ENCODE assay signal across 15 cellular contexts in the genomic region with DNA sequence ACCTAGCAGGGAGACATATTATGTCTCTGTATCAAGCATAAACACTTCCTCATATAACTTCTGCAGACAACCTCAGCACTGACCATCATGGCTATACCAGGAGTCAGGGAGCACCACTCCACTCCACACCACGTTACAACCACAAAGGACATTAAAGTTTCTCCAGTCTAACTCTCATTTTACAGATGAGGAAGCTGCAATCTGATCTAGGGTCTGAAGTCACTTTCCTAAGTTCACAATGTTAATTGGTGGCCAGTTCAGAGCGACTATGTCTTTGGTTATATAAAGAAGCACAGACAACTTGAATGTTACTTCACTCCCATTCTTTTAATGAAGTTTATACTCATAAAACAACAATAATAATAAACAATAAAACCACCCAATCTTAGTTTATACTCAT.
DNase-seq lines count a peak whose midpoint lies in the region; ATAC-seq and TF ChIP-seq lines count a peak whose summit lies in the region.
"Had no signal": no experiment of that assay in that cellular context is flagged by ENCODE, and none has a peak within 500 bp of the region (broad histone marks: within the 10 kb centered on the region; RNA-seq: fewer than 3 reads in every experiment).

No MANE protein-coding gene starts in this region.

- H3K27me3 ChIP-seq in Loucy (ENCODE audit: insufficient read depth, low read length, poor library complexity, severe bottlenecking), result no peaks in the 10 kb centered on the region
- H3K27me3 ChIP-seq in body of pancreas, result no peaks in the 10 kb centered on the region
- H3K27me3 ChIP-seq: BLaER1 had no signal

- H3F3A ChIP-seq in Loucy (ENCODE audit: low read depth), result no peaks in the 10 kb centered on the region

- no peak for ATAC-seq in body of pancreas

- intact Hi-C loops in body of pancreas (cut with DNase I), result no loop called here

- H3K9ac ChIP-seq in Loucy (ENCODE audit: low read depth, low read length, poor library complexity, severe bottlenecking), result no peak overlapping the region
- H3K9ac ChIP-seq: BLaER1 had no signal

- no peaks in the 10 kb centered on the region for H4K20me1 ChIP-seq in Loucy (ENCODE audit: insufficient read depth, low read length, poor library complexity, severe bottlenecking)
- H4K20me1 ChIP-seq: BLaER1 had no signal

- TF ChIP-seq CTCF in Loucy (conservative IDR thresholded peaks at IDR 0.05; ENCODE audit: low read length) (no peak), body of pancreas (IDR thresholded peaks at IDR 0.05) (no peak)

- H3K9me2 ChIP-seq in Loucy (replicated peaks; ENCODE audit: low read depth, low read length), result no peaks in the 10 kb centered on the region

- TF ChIP-seq POLR2A in body of pancreas (IDR thresholded peaks at IDR 0.05), result no peak

- H3K9me3 ChIP-seq in Loucy (ENCODE audit: insufficient read depth, low read depth, low read length) (no peaks in the 10 kb centered on the region), body of pancreas (no peaks in the 10 kb centered on the region)
- H3K9me3 ChIP-seq: BLaER1 had no signal

- H3K4me2 ChIP-seq in Loucy (ENCODE audit: low read depth, low read length, poor library complexity, severe bottlenecking), result no peak overlapping the region
- H3K4me2 ChIP-seq: BLaER1 had no signal

- H3K27ac ChIP-seq in body of pancreas, result no peak overlapping the region
- H3K27ac ChIP-seq: BLaER1 had no signal

- H3K4me3 ChIP-seq in Loucy (ENCODE audit: low read length, poor library complexity, severe bottlenecking), result no peak overlapping the region
- H3K4me3 ChIP-seq in body of pancreas, result no peak overlapping the region
- H3K4me3 ChIP-seq: BLaER1 had no signal

- H3K36me3 ChIP-seq in Loucy (ENCODE audit: insufficient read depth, low read length) (no peaks in the 10 kb centered on the region), body of pancreas (replicated peaks in 1 of 2; ENCODE audit: insufficient read depth in 1 of 2, low read depth in 2 of 2) (no peaks in the 10 kb centered on the region)
- H3K36me3 ChIP-seq: BLaER1 had no signal

- no peaks in the 10 kb centered on the region for H3K79me2 ChIP-seq in Loucy (ENCODE audit: insufficient read depth, low read length)

- peaks cover 19% of the 10 kb centered on the region for H3K4me1 ChIP-seq in Loucy (ENCODE audit: insufficient read depth, low read length, poor library complexity, severe bottlenecking)
- no peaks in the 10 kb centered on the region for H3K4me1 ChIP-seq in body of pancreas
- H3K4me1 ChIP-seq: BLaER1 had no signal

- DNase-seq in H4 (ENCODE audit: low spot score) (peak; percentile 52), OCI-M1 (lab: John Stamatoyannopoulos, UW) (peak; percentile 53), myocyte (ENCODE audit: low read depth) (peak; percentile 27), NCI-H2081 (lab: John Stamatoyannopoulos, UW) (no peak), body of pancreas (no peak), SIG-M5 treated with dmso at 0.1 percent for 504 hours (lab: John Stamatoyannopoulos, UW; ENCODE audit: unreplicated experiment) (no peak)
- DNase-seq: 8988T; Calu3; CD4-positive, alpha-beta memory T cell; DND-41; GDM1; GOT3; H9 had no signal

- peak overlapping the region; percentile 37; the same call in 1 of the 2 replicates for H2AFZ ChIP-seq in Loucy (ENCODE audit: low read length)

- 45 to 73% methylated on average over 2 of the region's 2 CpGs for WGBS in body of pancreas, 2 donors

Comparison
In these comparisons a context has a peak if more than half of its experiments do, and no peak if none do; other contexts are left out.
1. DNase-seq: peak in H4 (single experiment), OCI-M1 (single experiment) and myocyte (single experiment); none in NCI-H2081 (0 of 2), body of pancreas (0 of 4) and SIG-M5 treated with dmso at 0.1 percent for 504 hours (single experiment).